Comparison of ENCODE assay signal across 27 cellular contexts in the genomic region with DNA sequence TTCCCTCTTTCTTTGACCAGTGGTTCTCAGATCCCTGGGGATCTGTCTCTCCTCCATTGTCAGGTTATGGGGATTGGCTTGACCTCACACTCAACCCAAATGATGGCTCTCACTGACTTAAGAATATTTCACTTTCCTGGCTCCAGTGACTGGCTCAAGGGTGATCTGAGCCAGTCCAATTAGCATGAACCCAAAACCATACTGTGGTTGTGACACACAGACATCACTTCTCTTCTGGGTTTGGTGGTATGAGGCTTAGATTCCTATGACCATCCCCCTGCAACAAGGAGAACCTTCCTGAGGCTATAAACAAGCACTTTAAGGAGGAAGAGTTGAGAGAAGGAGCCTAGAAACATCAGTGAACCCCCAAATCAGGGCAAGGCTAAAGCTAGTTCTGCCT.
DNase-seq lines count a peak whose midpoint lies in the region; ATAC-seq and TF ChIP-seq lines count a peak whose summit lies in the region.
"Had no signal": no experiment of that assay in that cellular context is flagged by ENCODE, and none has a peak within 500 bp of the region (broad histone marks: within the 10 kb centered on the region; RNA-seq: fewer than 3 reads in every experiment).

No MANE protein-coding gene starts in this region.

- H3K4me3 ChIP-seq in Loucy (ENCODE audit: low read length, poor library complexity, severe bottlenecking) (no peak overlapping the region), astrocyte of the spinal cord (ENCODE audit: low read depth, low read length) (no peak overlapping the region), neural progenitor cell (no peak overlapping the region)
- H3K4me3 ChIP-seq: Peyer's patch, SK-N-MC had no signal

- H4K20me1 ChIP-seq in Loucy (ENCODE audit: insufficient read depth, low read length, poor library complexity, severe bottlenecking) (no peaks in the 10 kb centered on the region), neural progenitor cell (ENCODE audit: low read depth) (no peaks in the 10 kb centered on the region)

- H3K27me3 Mint-ChIP-seq in neural progenitor cell (ENCODE audit: insufficient read depth, low read depth) = peaks cover 3% of the 10 kb centered on the region
- H3K27me3 Mint-ChIP-seq in T-cell = peaks cover 28 to 30% of the 10 kb centered on the region in 2 donors

- H3K9me3 ChIP-seq in Loucy (ENCODE audit: insufficient read depth, low read depth, low read length) (no peaks in the 10 kb centered on the region), neural progenitor cell (ENCODE audit: low read depth) (no peaks in the 10 kb centered on the region)
- H3K9me3 ChIP-seq: Caco-2, Peyer's patch had no signal

- no peaks in the 10 kb centered on the region for H3K27me3 ChIP-seq in Loucy (ENCODE audit: insufficient read depth, low read length, poor library complexity, severe bottlenecking)
- no peaks in the 10 kb centered on the region for H3K27me3 ChIP-seq in neural progenitor cell
- H3K27me3 ChIP-seq: Peyer's patch had no signal

- H3K79me2 ChIP-seq in Loucy (ENCODE audit: insufficient read depth, low read length) = no peaks in the 10 kb centered on the region
- no peaks in the 10 kb centered on the region for H3K79me2 ChIP-seq in neural progenitor cell (ENCODE audit: low read depth)

- H3K4me2 ChIP-seq in Loucy (ENCODE audit: low read depth, low read length, poor library complexity, severe bottlenecking) = no peak overlapping the region
- no peak overlapping the region for H3K4me2 ChIP-seq in neural progenitor cell

- TF ChIP-seq CTCF in Loucy (conservative IDR thresholded peaks at IDR 0.05; ENCODE audit: low read length) (no peak), astrocyte of the spinal cord (IDR thresholded peaks at IDR 0.05; ENCODE audit: low read depth, low read length) (no peak), neural progenitor cell (IDR thresholded peaks at IDR 0.05) (no peak)

- no peaks in the 10 kb centered on the region for H3K4me1 Mint-ChIP-seq in neural progenitor cell
- no peaks in the 10 kb centered on the region for H3K4me1 Mint-ChIP-seq in T-cell
- H3K4me1 Mint-ChIP-seq: B cell had no signal

- H3K36me3 ChIP-seq in Loucy (ENCODE audit: insufficient read depth, low read length) (no peaks in the 10 kb centered on the region), neural progenitor cell (no peaks in the 10 kb centered on the region)
- H3K36me3 ChIP-seq: Peyer's patch had no signal

- H3K9ac ChIP-seq in Loucy (ENCODE audit: low read depth, low read length, poor library complexity, severe bottlenecking) (no peak overlapping the region), neural progenitor cell (no peak overlapping the region)

- H3K4me3 Mint-ChIP-seq in neural progenitor cell (no peak overlapping the region), T-cell (no peak overlapping the region)
- H3K4me3 Mint-ChIP-seq: B cell; CD8-positive, alpha-beta T cell had no signal

- H3K27ac Mint-ChIP-seq in neural progenitor cell (no peak overlapping the region), T-cell (no peak overlapping the region)
- H3K27ac Mint-ChIP-seq: B cell; CD8-positive, alpha-beta T cell had no signal

- H3K36me3 Mint-ChIP-seq in neural progenitor cell (no peaks in the 10 kb centered on the region), T-cell (no peaks in the 10 kb centered on the region)
- H3K36me3 Mint-ChIP-seq: CD8-positive, alpha-beta T cell had no signal

- H3K9me2 ChIP-seq in Loucy (replicated peaks; ENCODE audit: low read depth, low read length) = no peaks in the 10 kb centered on the region

- DNase-seq in EH (ENCODE audit: low read depth) (peak; percentile 72), astrocyte of the spinal cord (ENCODE audit: low read depth, low spot score) (peak; percentile 29), neural progenitor cell (ENCODE audit: low spot score) (no peak), T-cell (no peak), amygdala (lab: John Stamatoyannopoulos, UW) (no peak), AG08395 (ENCODE audit: low spot score) (no peak)
- DNase-seq in effector CD4-positive, alpha-beta T cell = no peak
- DNase-seq: Caco-2; CD8-positive, alpha-beta T cell; GF-D8; GOT3; HCEC 1CT; KG1; NCI-H1092; NCI-H1417 treated with DMSO at 0.1 percent for 48 hours; NCI-H1694 treated with DMSO at 0.1 percent for 48 hours; NCI-H2081; NCI-H2171; NCI-H226; NCI-H510A; NCI-H69; Peyer's patch; SIG-M5 had no signal

- CTCF ChIA-PET in T-cell (lab: Charles Lee) = interaction anchor here in 1 of 2 donors (0.6 kb wide), 1 partner anchor 162 kb away, joined by 3 read pairs; no protein-coding TSS in a partner anchor

- H3K27ac ChIP-seq in neural progenitor cell = no peak overlapping the region
- H3K27ac ChIP-seq: C4-2B, Peyer's patch, SK-N-MC had no signal

- H2AFZ ChIP-seq in Loucy (ENCODE audit: low read length) = peak overlapping the region; percentile 53; the same call in 1 of the 2 replicates
- peak overlapping the region; percentile 3 for H2AFZ ChIP-seq in neural progenitor cell (replicated peaks)

- no peaks in the 10 kb centered on the region for H3F3A ChIP-seq in Loucy (ENCODE audit: low read depth)
- no peaks in the 10 kb centered on the region for H3F3A ChIP-seq in neural progenitor cell (ENCODE audit: low read depth)

- in situ Hi-C loops in astrocyte of the spinal cord (cut with HindIII; ENCODE audit: low sequenced_read_pairs) = no loop called here

- H3K4me1 ChIP-seq in Loucy (ENCODE audit: insufficient read depth, low read length, poor library complexity, severe bottlenecking) = peaks cover 41% of the 10 kb centered on the region
- no peaks in the 10 kb centered on the region for H3K4me1 ChIP-seq in neural progenitor cell
- H3K4me1 ChIP-seq: Peyer's patch had no signal

- no peak for ATAC-seq in T-cell (replicated peaks in 1 of 4)
- ATAC-seq: CD8-positive, alpha-beta T cell had no signal

- POLR2A ChIA-PET in T-cell (lab: Charles Lee) = no interaction called here

- H3K9me3 Mint-ChIP-seq in neural progenitor cell (no peaks in the 10 kb centered on the region), T-cell (no peaks in the 10 kb centered on the region)
- H3K9me3 Mint-ChIP-seq: CD8-positive, alpha-beta T cell had no signal

Comparison
In these comparisons a context has a peak if more than half of its experiments do, and no peak if none do; other contexts are left out.
1. DNase-seq: peak in EH (single experiment) and astrocyte of the spinal cord (single experiment); none in neural progenitor cell (single experiment), effector CD4-positive, alpha-beta T cell (single experiment), T-cell (0 of 34), amygdala (0 of 56) and AG08395 (single experiment).